12 cellular contexts compared by ENCODE assay signal in genomic region chr13:40355126-40355719, GRCh38.
"Had no signal": no experiment of that assay in that cellular context is flagged by ENCODE, and none has a peak within 500 bp of the region (broad histone marks: within the 10 kb centered on the region; RNA-seq: fewer than 3 reads in every experiment).

No MANE protein-coding gene starts in this region.

- H3K4me1 ChIP-seq: pancreas had no signal

- H3K27me3 Mint-ChIP-seq: stimulated activated naive B cell treated with anti-CD40 and anti-IgM and Interleukin-4, amounts not matched to agents 10 μg/mL and 1 μg/mL and 100 μg/mL, for 72 hours had no signal

- H3K27me3 ChIP-seq: cardiac muscle cell, dorsolateral prefrontal cortex, esophagus muscularis mucosa, pancreas, tibial artery, vagina had no signal

- H3K4me3 Mint-ChIP-seq: stimulated activated naive B cell treated with anti-CD40 and anti-IgM and Interleukin-4, amounts not matched to agents 10 μg/mL and 1 μg/mL and 100 μg/mL, for 72 hours; T-helper 2 cell treated with Interferon-gamma antibody and Interleukin-4, amounts not matched to agents 5 μg/mL and 100 μg/mL, for 36 hours had no signal

- H3K36me3 ChIP-seq: cardiac muscle cell, esophagus muscularis mucosa, left ventricle myocardium inferior, pancreas, tibial artery, vagina had no signal

- H3K27ac Mint-ChIP-seq: stimulated activated naive B cell treated with anti-CD40 and anti-IgM and Interleukin-4, amounts not matched to agents 10 μg/mL and 1 μg/mL and 100 μg/mL, for 72 hours; T-helper 2 cell treated with Interferon-gamma antibody and Interleukin-4, amounts not matched to agents 5 μg/mL and 100 μg/mL, for 36 hours had no signal

- H3K36me3 Mint-ChIP-seq: stimulated activated naive B cell treated with anti-CD40 and anti-IgM and Interleukin-4, amounts not matched to agents 10 μg/mL and 1 μg/mL and 100 μg/mL, for 72 hours had no signal

- H3K9me3 Mint-ChIP-seq: stimulated activated naive B cell treated with anti-CD40 and anti-IgM and Interleukin-4, amounts not matched to agents 10 μg/mL and 1 μg/mL and 100 μg/mL, for 72 hours; T-helper 2 cell treated with Interferon-gamma antibody and Interleukin-4, amounts not matched to agents 5 μg/mL and 100 μg/mL, for 36 hours had no signal

- H3K4me3 ChIP-seq: cardiac muscle cell, dorsolateral prefrontal cortex, esophagus muscularis mucosa, left ventricle myocardium inferior, pancreas, tibial artery, vagina had no signal

- H3K9me3 ChIP-seq: esophagus muscularis mucosa, left ventricle myocardium inferior, pancreas, tibial artery, vagina had no signal

- H3K27ac ChIP-seq: cardiac muscle cell, dorsolateral prefrontal cortex, esophagus muscularis mucosa, left ventricle myocardium inferior, pancreas, tibial artery, vagina had no signal

- DNase-seq: activated CD4-positive, alpha-beta T cell treated with anti-CD3 and anti-CD28 coated beads, Interleukin-2, amount 50 U/mL, for 4 hours; dorsolateral prefrontal cortex; hippocampal formation; left ventricle myocardium inferior; pancreas; stimulated activated CD4-positive, alpha-beta T cell treated with anti-CD3 and anti-CD28 coated beads, Interleukin-2, amount 100 ng/mL, for 48 hours; stimulated activated naive B cell treated with anti-CD40 and anti-IgM and Interleukin-4, amounts not matched to agents 10 μg/mL and 1 μg/mL and 100 μg/mL, for 72 hours; tibial artery had no signal
